ENCODE assay signal across 1 cellular context in the genomic region with DNA sequence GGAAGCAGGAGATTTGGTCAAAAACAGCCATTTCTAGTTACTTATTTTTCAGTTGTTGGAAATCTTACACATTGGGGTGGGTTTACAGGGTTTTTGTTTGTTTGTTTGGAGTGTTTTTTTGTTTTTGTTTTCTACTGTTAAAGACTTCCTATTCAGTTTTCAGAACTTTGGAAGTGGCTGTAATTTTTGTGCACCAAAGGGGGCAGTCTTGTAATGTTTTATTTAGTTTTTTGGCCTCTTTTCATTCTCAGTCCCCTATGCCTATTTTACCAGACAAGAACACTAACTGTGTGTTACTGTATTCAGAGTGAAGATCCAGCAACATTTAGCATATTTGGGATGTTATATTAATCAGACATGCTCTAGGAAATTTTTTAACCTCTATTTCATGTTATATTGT.
TF ChIP-seq lines count a peak whose summit lies in the region.

No MANE protein-coding gene starts in this region.

TF ChIP-seq in HCT116, 20 proteins besides CTCF, POLR2A, EP300 and RAD21:
- TF ChIP-seq CEBPB (IDR thresholded peaks at IDR 0.05; ENCODE audit: low read depth) (no peak), JUND (IDR thresholded peaks at IDR 0.05) (no peak), ZNF274 (IDR thresholded peaks at IDR 0.05; ENCODE audit: low read depth, low read length) (no peak), ATF3 (IDR thresholded peaks at IDR 0.05) (no peak), YY1 (IDR thresholded peaks at IDR 0.05; ENCODE audit: extremely low read depth, insufficient replicate concordance, low read depth, low read length) (no peak)
TF ChIP-seq in HCT116: peak in this region for 0.
